Comparison of ENCODE assay signal across 16 cellular contexts in genomic region chr19:44737238-44738160, GRCh38. TPM values are rescaled to one million over a fixed set of nuclear protein-coding genes. Genes with fewer than 3 reads are reported as not detected.
DNase-seq lines count a peak whose midpoint lies in the region; ATAC-seq, FAIRE-seq and TF ChIP-seq lines count a peak whose summit lies in the region.
"Had no signal": no experiment of that assay in that cellular context is flagged by ENCODE, and none has a peak within 500 bp of the region (broad histone marks: within the 10 kb centered on the region; RNA-seq: fewer than 3 reads in every experiment).

No MANE protein-coding gene starts in this region.

- no peak overlapping the region for H3K23ac ChIP-seq in mesenchymal stem cell (ENCODE audit: low read length in 2 of 2)

- CTCF ChIA-PET in A549 (lab: Yijun Ruan, JAX), result interaction anchor here (1.2 to 42.5 kb wide), 5 partner anchors 11 to 166 kb away, joined by 4 to 1899 read pairs (median 103); partner anchors contain the start of genes BCL3 and CBLC

- H3K4me3 ChIP-seq in A549 (peak overlapping the region; percentile 50), astrocyte of the cerebellum (ENCODE audit: low read depth, low read length) (no peak overlapping the region), mesenchymal stem cell (ENCODE audit: insufficient read depth in 1 of 2, low read depth in 1 of 2, low read length in 2 of 2) (no peak overlapping the region)
- H3K4me3 ChIP-seq in effector memory CD4-positive, alpha-beta T cell (ENCODE audit: insufficient read depth, low read depth, low read length, poor library complexity, severe bottlenecking), result no peak overlapping the region
- H3K4me3 ChIP-seq: upper lobe of right lung had no signal

- no peak overlapping the region for H2AFZ ChIP-seq in mesenchymal stem cell (ENCODE audit: low read depth, low read length)

- no peak overlapping the region for H3K14ac ChIP-seq in mesenchymal stem cell (ENCODE audit: low read length in 2 of 2)

- no peaks in the 10 kb centered on the region for H3K27me3 ChIP-seq in mesenchymal stem cell (ENCODE audit: control insufficient read depth in 1 of 2, insufficient read depth in 1 of 2, low read length in 2 of 2)
- no peaks in the 10 kb centered on the region for H3K27me3 ChIP-seq in effector memory CD4-positive, alpha-beta T cell (replicated peaks; ENCODE audit: control insufficient read depth, insufficient read depth, low read length, poor library complexity, severe bottlenecking)
- H3K27me3 ChIP-seq: BE2C, upper lobe of right lung had no signal

- TF ChIP-seq CTCF in A549 (IDR thresholded peaks at IDR 0.05) (no peak), GM13976 (IDR thresholded peaks at IDR 0.05; ENCODE audit: borderline replicate concordance, control extremely low read depth, extremely low read depth, insufficient read depth, missing control alignments) (no peak), astrocyte of the cerebellum (IDR thresholded peaks at IDR 0.05; ENCODE audit: low read depth, low read length, missing control alignments) (no peak)

- H3K9ac ChIP-seq in mesenchymal stem cell (ENCODE audit: low read length), result peak overlapping the region; percentile 58

- no peaks in the 10 kb centered on the region for H3K79me1 ChIP-seq in mesenchymal stem cell (replicated peaks; ENCODE audit: low read length, poor library complexity, severe bottlenecking)

- H2BK5ac ChIP-seq in mesenchymal stem cell (ENCODE audit: low read depth, low read length, poor library complexity, severe bottlenecking), result no peak overlapping the region

- POLR2A ChIA-PET in A549 (lab: Yijun Ruan, JAX), result interaction anchor here (0.7 to 2.4 kb wide), 7 partner anchors 12 to 109 kb away, joined by 3 to 27 read pairs (median 4); partner anchors contain the start of gene NECTIN2

- ATAC-seq in A549 (peak; percentile 57 to 62), HG03442 (IDR thresholded peaks at IDR 0.05; ENCODE audit: unreplicated experiment) (no peak), HG02642 (IDR thresholded peaks at IDR 0.05; ENCODE audit: poor library complexity, unreplicated experiment) (no peak)

- FAIRE-seq in A549 (lab: Jason Lieb, UNC), result peak; percentile 91

- peak; percentile 71 for TF ChIP-seq POLR2A in A549 (IDR thresholded peaks at IDR 0.05; ENCODE audit: low read length)

- peak overlapping the region; percentile 81 for H4K8ac ChIP-seq in mesenchymal stem cell (ENCODE audit: low read length)

- DNase-seq in A549 (ENCODE audit: low read depth in 1 of 2, low spot score in 1 of 2), result peak; percentile 79 to 99
- peak; percentile 65 for DNase-seq in GM13976 (ENCODE audit: low spot score)
- peak; percentile 59 for DNase-seq in astrocyte of the cerebellum (ENCODE audit: low read depth)
- DNase-seq in mesenchymal stem cell, result no peak
- no peak for DNase-seq in effector memory CD4-positive, alpha-beta T cell
- no peak for DNase-seq in substantia nigra (lab: John Stamatoyannopoulos, UW)
- DNase-seq: activated CD4-positive, alpha-beta T cell treated with anti-CD3 and anti-CD28 coated beads, Interleukin-2, amount 50 U/mL, for 4 hours; activated naive CD8-positive, alpha-beta T cell treated with anti-CD3 and anti-CD28 coated beads for 36 hours; BE2C; effector CD8-positive, alpha-beta T cell; hippocampal formation; mammary epithelial cell; NCI-H2029; upper lobe of right lung had no signal

- H3K27ac ChIP-seq in A549 (peak overlapping the region; percentile 92 to 99), mesenchymal stem cell (ENCODE audit: low read length, poor library complexity, severe bottlenecking) (no peak overlapping the region), substantia nigra (ENCODE audit: low read depth, low read length, poor library complexity, severe bottlenecking) (no peak overlapping the region)
- H3K27ac ChIP-seq in effector memory CD4-positive, alpha-beta T cell (ENCODE audit: insufficient read depth, low read length, poor library complexity, severe bottlenecking), result no peak overlapping the region

- WGBS in A549 (ENCODE audit: missing lambda C conversion rate), result 3% methylated on average over 13 of the region's 13 CpGs
- 81% methylated on average over 10 of the region's 13 CpGs for WGBS in mesenchymal stem cell

- H2BK12ac ChIP-seq in mesenchymal stem cell (ENCODE audit: low read length in 2 of 2), result peak overlapping the region; percentile 49 to 50

- H3K4me1 ChIP-seq in A549 (peaks cover 78% of the 10 kb centered on the region), mesenchymal stem cell (ENCODE audit: control insufficient read depth, insufficient read depth, low read depth, low read length) (peaks cover 21% of the 10 kb centered on the region)
- H3K4me1 ChIP-seq in effector memory CD4-positive, alpha-beta T cell (ENCODE audit: control insufficient read depth, insufficient read depth, low read length, poor library complexity, severe bottlenecking), result no peaks in the 10 kb centered on the region

- peak; percentile 98 to 99 for TF ChIP-seq EP300 in A549 (IDR thresholded peaks at IDR 0.05)

- H3K36me3 ChIP-seq in mesenchymal stem cell (ENCODE audit: control insufficient read depth in 1 of 2, insufficient read depth in 2 of 2, low read depth in 1 of 2, low read length in 2 of 2), result no peaks in the 10 kb centered on the region
- no peaks in the 10 kb centered on the region for H3K36me3 ChIP-seq in effector memory CD4-positive, alpha-beta T cell (ENCODE audit: control insufficient read depth, insufficient read depth, low read length)
- H3K36me3 ChIP-seq: BE2C, upper lobe of right lung had no signal

- peak overlapping the region; percentile 75 for H4K91ac ChIP-seq in mesenchymal stem cell (ENCODE audit: low read length)

- H3K4ac ChIP-seq in mesenchymal stem cell (ENCODE audit: low read depth in 1 of 2, low read length in 2 of 2), result peak overlapping the region; percentile 8 to 24

- H2BK120ac ChIP-seq in mesenchymal stem cell (ENCODE audit: low read depth, low read length), result peak overlapping the region; percentile 73

- peak overlapping the region; percentile 89 for H3K4me2 ChIP-seq in A549
- H3K4me2 ChIP-seq in mesenchymal stem cell (ENCODE audit: low read length, poor library complexity, severe bottlenecking), result no peak overlapping the region

- TF ChIP-seq RAD21 in A549 (conservative IDR thresholded peaks at IDR 0.05 in 1 of 2, IDR thresholded peaks at IDR 0.05 in 1 of 2), result peak; percentile 17 to 58

- H3K18ac ChIP-seq in mesenchymal stem cell (ENCODE audit: low read depth in 1 of 2, low read length in 2 of 2), result no peak overlapping the region

- in situ Hi-C loops in GM13976 (cut with MboI; ENCODE audit: low sequenced_read_pairs, unreplicated experiment) (no loop called here), astrocyte of the cerebellum (cut with HindIII; ENCODE audit: low sequenced_read_pairs) (loop anchor here (10.0 kb wide), 1 partner anchor 217 kb away; the partner anchor contains the start of gene CLPTM1)

- H2AK5ac ChIP-seq in mesenchymal stem cell (ENCODE audit: low read length, severe bottlenecking), result peak overlapping the region; percentile 13

- H3K9me3 ChIP-seq in A549 (no peaks in the 10 kb centered on the region), mesenchymal stem cell (ENCODE audit: control insufficient read depth, low read length) (no peaks in the 10 kb centered on the region)
- H3K9me3 ChIP-seq in effector memory CD4-positive, alpha-beta T cell (ENCODE audit: control insufficient read depth, low read length), result no peaks in the 10 kb centered on the region
- H3K9me3 ChIP-seq: BE2C, upper lobe of right lung had no signal

- H2BK15ac ChIP-seq in mesenchymal stem cell (ENCODE audit: low read depth, poor library complexity, severe bottlenecking), result peak overlapping the region; percentile 60

TF ChIP-seq in A549, 52 proteins besides CTCF, POLR2A, EP300 and RAD21 (continues in another document):
- TF ChIP-seq ATOH8 (CRISPR knock-in tag; IDR thresholded peaks at IDR 0.05; ENCODE audit: low read depth), result peak; percentile 46
- peak; percentile 79 for TF ChIP-seq TFCP2L1 (CRISPR knock-in tag; IDR thresholded peaks at IDR 0.05)
- TF ChIP-seq CHD2 (IDR thresholded peaks at IDR 0.05; ENCODE audit: low read length, partially characterized antibody), result peak; percentile 60
- peak; percentile 86 for TF ChIP-seq MAFK (IDR thresholded peaks at IDR 0.05; ENCODE audit: partially characterized antibody)
- TF ChIP-seq ZC3H11A (IDR thresholded peaks at IDR 0.05), result no peak
- no peak; the same call in 2 of the 3 replicates for TF ChIP-seq NR3C1 (IDR thresholded peaks at IDR 0.05)
- TF ChIP-seq JUN (IDR thresholded peaks at IDR 0.05), result peak; percentile 98 to 99
- no peak for TF ChIP-seq RCOR1 (IDR thresholded peaks at IDR 0.05; ENCODE audit: low read depth, low read length)

RNA-seq across cellular contexts. Expression of gene BCL3, which starts 11.0 kb away (rescaled TPM):
- polyA plus RNA-seq in A549 (2011; rRNA removed) (22.6 and 25.3 TPM in 2 replicates), A549 (2017; fragmentation: RNase III; extraction: RNeasy Plus Mini Kit Qiagen cat#74134 plus additional on column Dnase treatment) (49.6 to 80.7 TPM (median 72.1 TPM) in 3 replicates)
- polyA plus RNA-seq in A549 (2012; cell fraction: cytosol; rRNA removed), result 103 and 138 TPM in 2 replicates
- 302 and 387 TPM in 2 replicates for polyA plus RNA-seq in A549 (2012; cell fraction: nucleus; rRNA removed)
- polyA minus RNA-seq in A549 (2011; rRNA and poly(A)+ RNA removed), result 27.4 and 33.8 TPM in 2 replicates
- polyA plus RNA-seq in mesenchymal stem cell (2013, experiment 1 of 2), result 48.8 TPM
- 47.7 TPM for polyA plus RNA-seq in mesenchymal stem cell (2013, experiment 2 of 2)

RNA-seq across cellular contexts. Expression of gene CEACAM16, which starts 38.5 kb away (rescaled TPM):
- polyA plus RNA-seq in A549 (2011; rRNA removed) (not detected in 2 replicates), A549 (2017; fragmentation: RNase III; extraction: RNeasy Plus Mini Kit Qiagen cat#74134 plus additional on column Dnase treatment) (0.08 to 0.11 TPM in 2 of 3 replicates, not detected in the other)
- polyA plus RNA-seq in A549 (2012; cell fraction: cytosol; rRNA removed), result 0.03 TPM in 1 of 2 replicates, not detected in the other
- 0.34 and 0.50 TPM in 2 replicates for polyA plus RNA-seq in A549 (2012; cell fraction: nucleus; rRNA removed)
- 0.34 and 0.58 TPM in 2 replicates for polyA minus RNA-seq in A549 (2011; rRNA and poly(A)+ RNA removed)
- not detected for polyA plus RNA-seq in mesenchymal stem cell (2013, experiment 1 of 2)
- not detected for polyA plus RNA-seq in mesenchymal stem cell (2013, experiment 2 of 2)
- polyA plus RNA-seq: mammary epithelial cell had no signal

RNA-seq across cellular contexts. Expression of gene CBLC, which starts 40.2 kb away (rescaled TPM):
- not detected in 2 replicates for polyA plus RNA-seq in A549 (2011; rRNA removed)
- polyA plus RNA-seq in A549 (2012; cell fraction: cytosol; rRNA removed), result 0.09 and 0.16 TPM in 2 replicates
- polyA plus RNA-seq in A549 (2012; cell fraction: nucleus; rRNA removed), result 0.16 and 0.21 TPM in 2 replicates
- polyA plus RNA-seq in A549 (2017; fragmentation: RNase III; extraction: RNeasy Plus Mini Kit Qiagen cat#74134 plus additional on column Dnase treatment), result not detected in 3 replicates
- polyA minus RNA-seq in A549 (2011; rRNA and poly(A)+ RNA removed), result 0.29 TPM in 1 of 2 replicates, not detected in the other
- not detected for polyA plus RNA-seq in mesenchymal stem cell (2013, experiment 1 of 2)
- not detected for polyA plus RNA-seq in mesenchymal stem cell (2013, experiment 2 of 2)

Comparison
In these comparisons a context has a peak if more than half of its experiments do, and no peak if none do; other contexts are left out.
1. ATAC-seq: peak in A549 (2 of 2); none in HG03442 (single experiment) and HG02642 (single experiment).
2. DNase-seq: peak in A549 (2 of 2), GM13976 (single experiment) and astrocyte of the cerebellum (single experiment); none in mesenchymal stem cell (single experiment), effector memory CD4-positive, alpha-beta T cell (0 of 3) and substantia nigra (0 of 49).
3. H3K27ac ChIP-seq: peak in A549 (2 of 2); none in mesenchymal stem cell (single experiment), effector memory CD4-positive, alpha-beta T cell (single experiment) and substantia nigra (single experiment).